In the genomic region with DNA sequence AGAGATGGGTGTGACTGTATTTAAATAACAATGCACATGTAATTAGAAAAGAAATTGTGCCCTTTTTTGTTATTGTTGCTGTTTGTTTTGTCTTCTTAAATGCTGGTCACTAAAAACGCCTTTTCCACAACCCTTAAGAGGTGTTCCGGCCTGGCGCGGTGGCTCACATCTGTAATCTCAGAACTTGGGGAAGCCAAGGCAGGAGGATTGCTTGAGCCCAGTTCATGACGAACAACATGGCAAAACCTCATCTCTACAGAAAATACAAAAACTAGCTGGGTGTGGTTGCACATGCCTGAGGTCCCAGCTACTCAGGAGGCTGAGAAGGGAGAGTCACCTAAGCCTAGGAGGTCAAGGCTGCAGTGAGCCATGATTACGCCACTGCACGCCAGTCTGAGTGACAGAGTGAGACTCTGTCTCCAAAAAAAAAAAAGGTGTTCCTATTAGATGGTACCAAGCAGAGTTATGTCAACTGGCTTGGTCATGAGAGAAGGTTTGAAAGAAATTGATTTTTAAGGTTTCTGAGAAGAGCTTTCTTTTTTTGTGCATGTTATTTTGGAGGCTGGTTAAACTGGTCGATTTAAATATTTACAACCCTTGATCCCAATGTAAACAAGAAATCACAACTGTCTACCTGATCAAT, we compare ENCODE assay signal across 8 cellular contexts. TPM values are rescaled to one million over a fixed set of nuclear protein-coding genes. Genes with fewer than 3 reads are reported as not detected.
DNase-seq lines count a peak whose midpoint lies in the region; ATAC-seq, FAIRE-seq and TF ChIP-seq lines count a peak whose summit lies in the region.

No MANE protein-coding gene starts in this region.

- H3K27me3 Mint-ChIP-seq in activated naive CD8-positive, alpha-beta T cell treated with anti-CD3 and anti-CD28 coated beads, Interleukin-2, amount 50 U/mL, for 24 hours: no peaks in the 10 kb centered on the region

- peak overlapping the region; percentile 88 for H3K4me3 Mint-ChIP-seq in activated naive CD8-positive, alpha-beta T cell treated with anti-CD3 and anti-CD28 coated beads, Interleukin-2, amount 50 U/mL, for 24 hours

- H3K4me1 ChIP-seq in HepG2 (ENCODE audit: insufficient read depth, low read length) (peaks cover 63% of the 10 kb centered on the region), upper lobe of right lung (peaks cover 4% of the 10 kb centered on the region)

- H3K36me3 ChIP-seq in HepG2 (replicated peaks in 1 of 2; ENCODE audit: control insufficient read depth in 1 of 2, insufficient read depth in 2 of 2, low read length in 2 of 2) (no peaks in the 10 kb centered on the region; a peak in 1 of 5 replicates), upper lobe of right lung (no peaks in the 10 kb centered on the region)

- H3K4me1 Mint-ChIP-seq in activated naive CD8-positive, alpha-beta T cell treated with anti-CD3 and anti-CD28 coated beads, Interleukin-2, amount 50 U/mL, for 24 hours: peaks cover 78% of the 10 kb centered on the region

- POLR2A ChIA-PET in HepG2 (lab: Yijun Ruan, JAX): interaction anchor here (1.0 to 2.2 kb wide), 7 partner anchors 8 to 34 kb away, joined by 3 to 43 read pairs (median 8); partner anchors contain the start of genes RAD51D and RFFL

- H3K27ac ChIP-seq in HepG2 (ENCODE audit: extremely low read length, insufficient read depth, low read length) (peak overlapping the region; percentile 83), upper lobe of right lung (peak overlapping the region; percentile 90)

- H3K9me3 Mint-ChIP-seq in activated naive CD8-positive, alpha-beta T cell treated with anti-CD3 and anti-CD28 coated beads, Interleukin-2, amount 50 U/mL, for 24 hours: no peaks in the 10 kb centered on the region

- in situ Hi-C loops in HepG2 (cut with HindIII; ENCODE audit: extremely low pct_ligation_motif_present, low pct_unique_long_range_greater_than_20kb): no loop called here

- H3K79me2 ChIP-seq in HepG2 (ENCODE audit: insufficient read depth, low read length): peaks cover 60% of the 10 kb centered on the region

- H3K36me3 Mint-ChIP-seq in activated naive CD8-positive, alpha-beta T cell treated with anti-CD3 and anti-CD28 coated beads, Interleukin-2, amount 50 U/mL, for 24 hours (ENCODE audit: low read depth): no peaks in the 10 kb centered on the region

- intact Hi-C loops in HepG2 (cut with micrococcal nuclease; ENCODE audit: unreplicated experiment): loop anchor here (5.0 kb wide), 1 partner anchor 65 kb away; no protein-coding TSS in a partner anchor
- intact Hi-C loops in upper lobe of right lung (cut with DNase I): no loop called here

- BruUV-seq in HepG2 (replicated peaks; lab: Mats Ljungman, UMichigan): no TSS peak

- peak overlapping the region; percentile 87 for H3K27ac Mint-ChIP-seq in activated naive CD8-positive, alpha-beta T cell treated with anti-CD3 and anti-CD28 coated beads, Interleukin-2, amount 50 U/mL, for 24 hours

- peak overlapping the region; percentile 80; the same call in 1 of the 2 replicates for H3K9ac ChIP-seq in HepG2 (ENCODE audit: insufficient read depth, low read depth, low read length)

- WGBS in HepG2 (ENCODE audit: low lambda C conversion rate): 39% methylated on average over 8 of the region's 8 CpGs

- H3K4me2 ChIP-seq in HepG2 (ENCODE audit: low read depth, low read length): peak overlapping the region; percentile 82

- H2AFZ ChIP-seq in HepG2 (ENCODE audit: low read length): no peak overlapping the region

- TF ChIP-seq CTCF in HepG2 (CRISPR knock-in tag; IDR thresholded peaks at IDR 0.05): no peak
- TF ChIP-seq CTCF in upper lobe of right lung (IDR thresholded peaks at IDR 0.05): no peak

- no peak for TF ChIP-seq POLR2A in HepG2 (IDR thresholded peaks at IDR 0.05; ENCODE audit: insufficient read depth in 1 of 2, low read depth in 2 of 2, low read length in 2 of 2)

- CTCF ChIA-PET in HepG2 (lab: Yijun Ruan, JAX; ENCODE audit: low intra/inter-chr PET ratio, low total read pairs): no interaction called here

- peak; percentile 14; the same call in 1 of the 2 replicates for TF ChIP-seq RAD21 in HepG2 (CRISPR knock-in tag; IDR thresholded peaks at IDR 0.05)

- no peaks in the 10 kb centered on the region for H4K20me1 ChIP-seq in HepG2 (ENCODE audit: insufficient read depth, low read length)

- ATAC-seq in activated naive CD8-positive, alpha-beta T cell treated with anti-CD3 and anti-CD28 coated beads, Interleukin-2, amount 50 U/mL, for 24 hours: no peak
- ATAC-seq in HepG2 (no peak; the same call in 2 of the 3 replicates), upper lobe of right lung (no peak), GM21723 (IDR thresholded peaks at IDR 0.05; ENCODE audit: unreplicated experiment) (no peak)

- H3K4me3 ChIP-seq in HepG2 (replicated peaks in 1 of 3; ENCODE audit: insufficient read depth in 1 of 3, low read depth in 2 of 3, low read length in 3 of 3) (peak overlapping the region; percentile 71 to 92 (median 72); a peak in 5 of 6 replicates), upper lobe of right lung (peak overlapping the region; percentile 90)

- peak; percentile 94 for FAIRE-seq in HepG2 (lab: Jason Lieb, UNC)

- no peaks in the 10 kb centered on the region for H3K9me3 ChIP-seq in HepG2 (ENCODE audit: low read length)
- H3K9me3 ChIP-seq in upper lobe of right lung: no peaks in the 10 kb centered on the region

- DNase-seq in activated effector memory CD4-positive, alpha-beta T cell treated with Interleukin-2 at 50 U/mL for 16 hours: peak; percentile 8
- no peak for DNase-seq in activated effector memory CD4-positive, alpha-beta T cell treated with anti-CD3 and anti-CD28 coated beads, Interleukin-2, amount 50 U/mL, for 16 hours
- no peak for DNase-seq in activated naive CD8-positive, alpha-beta T cell treated with anti-CD3 and anti-CD28 coated beads, Interleukin-2, amount 50 U/mL, for 24 hours
- DNase-seq in HepG2 (ENCODE audit: low spot score) (peak; percentile 69), upper lobe of right lung (no peak), NCI-H1092 treated with DMSO at 0.1 percent for 48 hours (lab: John Stamatoyannopoulos, UW) (no peak), activated gamma-delta T cell (lab: John Stamatoyannopoulos, UW) (no peak)

- TF ChIP-seq EP300 in HepG2 (IDR thresholded peaks at IDR 0.05; ENCODE audit: low read depth in 2 of 2, low read length in 2 of 2) (peak in 1 of 2 experiments; percentile 63; a peak in 2 of 4 replicates), HepG2 (CRISPR knock-in tag; IDR thresholded peaks at IDR 0.05; ENCODE audit: borderline replicate concordance) (peak; percentile 45; the same call in 1 of the 2 replicates)

- no peaks in the 10 kb centered on the region for H3K27me3 ChIP-seq in HepG2 (ENCODE audit: control insufficient read depth in 1 of 2, insufficient read depth in 2 of 2, low read length in 2 of 2)
- no peaks in the 10 kb centered on the region for H3K27me3 ChIP-seq in upper lobe of right lung

RNA-seq across cellular contexts. Expression of gene RFFL, which starts 23.5 kb away (rescaled TPM):
- 24.3 and 36.7 TPM in 2 replicates for total RNA-seq in HepG2 (2016; rRNA removed; fragmentation: Illumina TruSeq; extraction: Trizol)
- 11.0 and 13.7 TPM in 2 replicates for total RNA-seq in HepG2 (2016; cell fraction: cytosol; rRNA removed; fragmentation: Illumina TruSeq; extraction: Trizol; ENCODE audit: low read depth)
- total RNA-seq in HepG2 (2016; cell fraction: insoluble cytoplasmic fraction; rRNA removed; fragmentation: Illumina TruSeq; extraction: Trizol): 22.7 and 31.6 TPM in 2 replicates
- total RNA-seq in HepG2 (2016; cell fraction: membrane; rRNA removed; fragmentation: Illumina TruSeq; extraction: Trizol): 39.1 and 40.3 TPM in 2 replicates
- total RNA-seq in HepG2 (2016; cell fraction: nucleus; rRNA removed; fragmentation: Illumina TruSeq; extraction: Trizol): 13.3 and 16.7 TPM in 2 replicates
- 45.0 and 48.6 TPM in 2 replicates for polyA plus RNA-seq in HepG2 (2011; rRNA removed)
- polyA plus RNA-seq in HepG2 (2011; cell fraction: cytosol; rRNA removed): 37.7 and 39.6 TPM in 2 replicates
- polyA plus RNA-seq in HepG2 (2011; cell fraction: nucleus; rRNA removed): 15.8 and 19.4 TPM in 2 replicates
- polyA plus RNA-seq in HepG2 (2012): 25.0 and 25.8 TPM in 2 replicates
- polyA plus RNA-seq in HepG2 (2016; cell fraction: cytosol; fragmentation: Illumina TruSeq; extraction: Trizol; ENCODE audit: low read depth): 11.2 and 16.3 TPM in 2 replicates
- 27.5 and 31.8 TPM in 2 replicates for polyA plus RNA-seq in HepG2 (2016; cell fraction: insoluble cytoplasmic fraction; fragmentation: Illumina TruSeq; extraction: Trizol; ENCODE audit: low read depth)
- 21.0 and 25.2 TPM in 2 replicates for polyA plus RNA-seq in HepG2 (2016; cell fraction: membrane; fragmentation: Illumina TruSeq; extraction: Trizol; ENCODE audit: low read depth)
- 21.9 and 23.1 TPM in 2 replicates for polyA plus RNA-seq in HepG2 (2016; cell fraction: nucleus; fragmentation: Illumina TruSeq; extraction: Trizol; ENCODE audit: insufficient read depth, low read depth)
- polyA minus RNA-seq in HepG2 (2011; rRNA and poly(A)+ RNA removed; ENCODE audit: low replicate concordance): 73.6 and 201 TPM in 2 replicates
- polyA minus RNA-seq in HepG2 (2011; cell fraction: cytosol; rRNA and poly(A)+ RNA removed): 42.6 and 53.0 TPM in 2 replicates
- polyA minus RNA-seq in HepG2 (2011; cell fraction: nucleus; rRNA and poly(A)+ RNA removed): 26.3 and 29.8 TPM in 2 replicates
- 27.9 TPM for total RNA-seq in upper lobe of right lung

RNA-seq across cellular contexts. Expression of gene RAD51D, which starts 32.6 kb away (rescaled TPM):
- 12.9 and 13.1 TPM in 2 replicates for total RNA-seq in HepG2 (2016; rRNA removed; fragmentation: Illumina TruSeq; extraction: Trizol)
- 4.8 and 5.6 TPM in 2 replicates for total RNA-seq in HepG2 (2016; cell fraction: cytosol; rRNA removed; fragmentation: Illumina TruSeq; extraction: Trizol; ENCODE audit: low read depth)
- total RNA-seq in HepG2 (2016; cell fraction: insoluble cytoplasmic fraction; rRNA removed; fragmentation: Illumina TruSeq; extraction: Trizol): 11.5 and 13.5 TPM in 2 replicates
- 11.5 and 14.1 TPM in 2 replicates for total RNA-seq in HepG2 (2016; cell fraction: membrane; rRNA removed; fragmentation: Illumina TruSeq; extraction: Trizol)
- 9.5 and 12.9 TPM in 2 replicates for total RNA-seq in HepG2 (2016; cell fraction: nucleus; rRNA removed; fragmentation: Illumina TruSeq; extraction: Trizol)
- 6.4 and 6.7 TPM in 2 replicates for polyA plus RNA-seq in HepG2 (2011; rRNA removed)
- 5.1 and 5.5 TPM in 2 replicates for polyA plus RNA-seq in HepG2 (2011; cell fraction: cytosol; rRNA removed)
- 8.3 and 8.6 TPM in 2 replicates for polyA plus RNA-seq in HepG2 (2011; cell fraction: nucleus; rRNA removed)
- 3.8 and 4.0 TPM in 2 replicates for polyA plus RNA-seq in HepG2 (2012)
- 5.2 and 6.5 TPM in 2 replicates for polyA plus RNA-seq in HepG2 (2016; cell fraction: cytosol; fragmentation: Illumina TruSeq; extraction: Trizol; ENCODE audit: low read depth)
- 11.4 and 12.4 TPM in 2 replicates for polyA plus RNA-seq in HepG2 (2016; cell fraction: insoluble cytoplasmic fraction; fragmentation: Illumina TruSeq; extraction: Trizol; ENCODE audit: low read depth)
- 9.0 and 10.6 TPM in 2 replicates for polyA plus RNA-seq in HepG2 (2016; cell fraction: membrane; fragmentation: Illumina TruSeq; extraction: Trizol; ENCODE audit: low read depth)
- 14.0 and 15.4 TPM in 2 replicates for polyA plus RNA-seq in HepG2 (2016; cell fraction: nucleus; fragmentation: Illumina TruSeq; extraction: Trizol; ENCODE audit: insufficient read depth, low read depth)
- polyA minus RNA-seq in HepG2 (2011; rRNA and poly(A)+ RNA removed; ENCODE audit: low replicate concordance): 15.5 and 26.7 TPM in 2 replicates
- 1.9 and 2.8 TPM in 2 replicates for polyA minus RNA-seq in HepG2 (2011; cell fraction: cytosol; rRNA and poly(A)+ RNA removed)
- polyA minus RNA-seq in HepG2 (2011; cell fraction: nucleus; rRNA and poly(A)+ RNA removed): 8.6 and 18.0 TPM in 2 replicates
- total RNA-seq in upper lobe of right lung: 19.1 TPM

RNA-seq across cellular contexts. Expression of gene FNDC8, which starts 34.4 kb away (rescaled TPM):
- not detected in 2 replicates for total RNA-seq in HepG2 (2016; rRNA removed; fragmentation: Illumina TruSeq; extraction: Trizol)
- not detected in 2 replicates for total RNA-seq in HepG2 (2016; cell fraction: cytosol; rRNA removed; fragmentation: Illumina TruSeq; extraction: Trizol; ENCODE audit: low read depth)
- not detected in 2 replicates for total RNA-seq in HepG2 (2016; cell fraction: insoluble cytoplasmic fraction; rRNA removed; fragmentation: Illumina TruSeq; extraction: Trizol)
- total RNA-seq in HepG2 (2016; cell fraction: membrane; rRNA removed; fragmentation: Illumina TruSeq; extraction: Trizol): not detected in 2 replicates
- not detected in 2 replicates for total RNA-seq in HepG2 (2016; cell fraction: nucleus; rRNA removed; fragmentation: Illumina TruSeq; extraction: Trizol)
- not detected in 2 replicates for polyA plus RNA-seq in HepG2 (2011; rRNA removed)
- polyA plus RNA-seq in HepG2 (2011; cell fraction: cytosol; rRNA removed): not detected in 2 replicates
- not detected in 2 replicates for polyA plus RNA-seq in HepG2 (2011; cell fraction: nucleus; rRNA removed)
- not detected in 2 replicates for polyA plus RNA-seq in HepG2 (2012)
- polyA plus RNA-seq in HepG2 (2016; cell fraction: cytosol; fragmentation: Illumina TruSeq; extraction: Trizol; ENCODE audit: low read depth): not detected in 2 replicates
- not detected in 2 replicates for polyA plus RNA-seq in HepG2 (2016; cell fraction: insoluble cytoplasmic fraction; fragmentation: Illumina TruSeq; extraction: Trizol; ENCODE audit: low read depth)
- not detected in 2 replicates for polyA plus RNA-seq in HepG2 (2016; cell fraction: membrane; fragmentation: Illumina TruSeq; extraction: Trizol; ENCODE audit: low read depth)
- polyA plus RNA-seq in HepG2 (2016; cell fraction: nucleus; fragmentation: Illumina TruSeq; extraction: Trizol; ENCODE audit: insufficient read depth, low read depth): not detected in 2 replicates
- not detected in 2 replicates for polyA minus RNA-seq in HepG2 (2011; rRNA and poly(A)+ RNA removed; ENCODE audit: low replicate concordance)
- not detected in 2 replicates for polyA minus RNA-seq in HepG2 (2011; cell fraction: cytosol; rRNA and poly(A)+ RNA removed)
- not detected in 2 replicates for polyA minus RNA-seq in HepG2 (2011; cell fraction: nucleus; rRNA and poly(A)+ RNA removed)
- total RNA-seq in upper lobe of right lung: not detected

RNA-seq across cellular contexts. Expression of gene NLE1, which starts 55.1 kb away (rescaled TPM):
- total RNA-seq in HepG2 (2016; rRNA removed; fragmentation: Illumina TruSeq; extraction: Trizol): 34.5 and 35.5 TPM in 2 replicates
- 12.2 and 15.9 TPM in 2 replicates for total RNA-seq in HepG2 (2016; cell fraction: cytosol; rRNA removed; fragmentation: Illumina TruSeq; extraction: Trizol; ENCODE audit: low read depth)
- total RNA-seq in HepG2 (2016; cell fraction: insoluble cytoplasmic fraction; rRNA removed; fragmentation: Illumina TruSeq; extraction: Trizol): 34.4 and 35.7 TPM in 2 replicates
- 33.9 and 34.0 TPM in 2 replicates for total RNA-seq in HepG2 (2016; cell fraction: membrane; rRNA removed; fragmentation: Illumina TruSeq; extraction: Trizol)
- 26.0 and 29.5 TPM in 2 replicates for total RNA-seq in HepG2 (2016; cell fraction: nucleus; rRNA removed; fragmentation: Illumina TruSeq; extraction: Trizol)
- polyA plus RNA-seq in HepG2 (2011; rRNA removed): 20.3 and 21.4 TPM in 2 replicates
- 19.2 and 31.0 TPM in 2 replicates for polyA plus RNA-seq in HepG2 (2011; cell fraction: cytosol; rRNA removed)
- 35.5 and 44.1 TPM in 2 replicates for polyA plus RNA-seq in HepG2 (2011; cell fraction: nucleus; rRNA removed)
- 14.4 and 16.4 TPM in 2 replicates for polyA plus RNA-seq in HepG2 (2012)
- polyA plus RNA-seq in HepG2 (2016; cell fraction: cytosol; fragmentation: Illumina TruSeq; extraction: Trizol; ENCODE audit: low read depth): 15.8 and 16.0 TPM in 2 replicates
- 26.7 and 34.4 TPM in 2 replicates for polyA plus RNA-seq in HepG2 (2016; cell fraction: insoluble cytoplasmic fraction; fragmentation: Illumina TruSeq; extraction: Trizol; ENCODE audit: low read depth)
- 26.4 and 28.3 TPM in 2 replicates for polyA plus RNA-seq in HepG2 (2016; cell fraction: membrane; fragmentation: Illumina TruSeq; extraction: Trizol; ENCODE audit: low read depth)
- 31.3 and 31.9 TPM in 2 replicates for polyA plus RNA-seq in HepG2 (2016; cell fraction: nucleus; fragmentation: Illumina TruSeq; extraction: Trizol; ENCODE audit: insufficient read depth, low read depth)
- 41.5 and 66.5 TPM in 2 replicates for polyA minus RNA-seq in HepG2 (2011; rRNA and poly(A)+ RNA removed; ENCODE audit: low replicate concordance)
- 15.8 and 17.7 TPM in 2 replicates for polyA minus RNA-seq in HepG2 (2011; cell fraction: cytosol; rRNA and poly(A)+ RNA removed)
- polyA minus RNA-seq in HepG2 (2011; cell fraction: nucleus; rRNA and poly(A)+ RNA removed): 23.1 and 26.3 TPM in 2 replicates
- total RNA-seq in upper lobe of right lung: 10.1 TPM

Comparison
In these comparisons a context has a peak if more than half of its experiments do, and no peak if none do; other contexts are left out.
1. DNase-seq: peak in activated effector memory CD4-positive, alpha-beta T cell treated with Interleukin-2 at 50 U/mL for 16 hours (single experiment) and HepG2 (single experiment); none in activated effector memory CD4-positive, alpha-beta T cell treated with anti-CD3 and anti-CD28 coated beads, Interleukin-2, amount 50 U/mL, for 16 hours (single experiment), activated naive CD8-positive, alpha-beta T cell treated with anti-CD3 and anti-CD28 coated beads, Interleukin-2, amount 50 U/mL, for 24 hours (single experiment), upper lobe of right lung (single experiment), NCI-H1092 treated with DMSO at 0.1 percent for 48 hours (single experiment) and activated gamma-delta T cell (single experiment).